9 cellular contexts compared by ENCODE assay signal in genomic region chr7:74012842-74013249, GRCh38. TPM values are rescaled to one million over a fixed set of nuclear protein-coding genes. Genes with fewer than 3 reads are reported as not detected.
DNase-seq lines count a peak whose midpoint lies in the region; ATAC-seq and TF ChIP-seq lines count a peak whose summit lies in the region.
"Had no signal": no experiment of that assay in that cellular context is flagged by ENCODE, and none has a peak within 500 bp of the region (broad histone marks: within the 10 kb centered on the region; RNA-seq: fewer than 3 reads in every experiment).

No MANE protein-coding gene starts in this region.

- no peak overlapping the region for H3K4me3 Mint-ChIP-seq in CD14-positive monocyte

- TF ChIP-seq CTCF in GM10266 (IDR thresholded peaks at IDR 0.05; ENCODE audit: control insufficient read depth, insufficient read depth, low read depth, missing control alignments), result no peak
- TF ChIP-seq CTCF in CD14-positive monocyte (IDR thresholded peaks at IDR 0.05), result no peak

- DNase-seq in GM10266 (ENCODE audit: extremely low spot score) (peak; percentile 93), OCI-M1 (lab: John Stamatoyannopoulos, UW) (no peak), AG20443 (ENCODE audit: low spot score) (no peak), epidermal melanocyte (ENCODE audit: insufficient read length, low spot score) (no peak), CD14-positive monocyte (ENCODE audit: low spot score) (no peak)
- DNase-seq: cortex of kidney had no signal

- peaks cover 15% of the 10 kb centered on the region for H3K4me1 Mint-ChIP-seq in CD14-positive monocyte

- peaks cover 0 to 1% (median 0%) of the 10 kb centered on the region in 7 donors for H3K9me3 Mint-ChIP-seq in CD14-positive monocyte

- intact Hi-C loops in CD14-positive monocyte (cut with micrococcal nuclease), result no loop called here

- ATAC-seq in GM21390 (IDR thresholded peaks at IDR 0.05; ENCODE audit: unreplicated experiment) (peak; percentile 88), HG03439 (IDR thresholded peaks at IDR 0.05; ENCODE audit: unreplicated experiment) (peak; percentile 95), esophagus mucosa (peak; percentile 26)

- peaks cover 5 to 11% (median 6%) of the 10 kb centered on the region in 3 donors for H3K27me3 Mint-ChIP-seq in CD14-positive monocyte (ENCODE audit: low read depth in 3 of 3)

- H3K27ac Mint-ChIP-seq in CD14-positive monocyte, result peak overlapping the region in 1 of 7 donors; percentile 41

- H3K36me3 Mint-ChIP-seq in CD14-positive monocyte, result no peaks in the 10 kb centered on the region

RNA-seq across cellular contexts. Expression of gene ELN, which starts 15.1 kb away (rescaled TPM):
- 4.9 TPM for total RNA-seq in esophagus mucosa
- not detected for polyA plus RNA-seq in CD14-positive monocyte

Comparison
In these comparisons a context has a peak if more than half of its experiments do, and no peak if none do; other contexts are left out.
1. ATAC-seq: peak in every context shown above with its lines; median percentile 95 in HG03439; 88 in GM21390; 26 in esophagus mucosa.